In genomic region chr11:76693791-76694190, GRCh38 we compare ENCODE assay signal across 30 cellular contexts. TPM values are rescaled to one million over a fixed set of nuclear protein-coding genes. Genes with fewer than 3 reads are reported as not detected.
"Had no signal": no experiment of that assay in that cellular context is flagged by ENCODE, and none has a peak within 500 bp of the region (broad histone marks: within the 10 kb centered on the region; RNA-seq: fewer than 3 reads in every experiment).

No MANE protein-coding gene starts in this region.

- H3K4me3 Mint-ChIP-seq: natural killer cell; nephron; neural progenitor cell; stimulated activated memory B cell treated with anti-CD40 and anti-IgM and Interleukin-4, amounts not matched to agents 10 μg/mL and 1 μg/mL and 100 μg/mL, for 72 hours; type B pancreatic cell had no signal

- H3K9ac ChIP-seq: neural progenitor cell, parathyroid adenoma had no signal

- H3K36me3 ChIP-seq: neural progenitor cell, ovary, right lobe of liver, sigmoid colon, spleen, stomach, thoracic aorta, thyroid gland, transverse colon, upper lobe of right lung, uterus had no signal

- H3K4me3 ChIP-seq: neural progenitor cell, ovary, psoas muscle, right lobe of liver, sigmoid colon, spleen, stomach, thoracic aorta, thyroid gland, transverse colon, upper lobe of right lung, uterus had no signal

- H2AFZ ChIP-seq: neural progenitor cell, parathyroid adenoma had no signal

- H3K27me3 ChIP-seq: neural progenitor cell, ovary, right lobe of liver, sigmoid colon, spleen, stomach, thyroid gland, transverse colon, upper lobe of right lung, uterus had no signal

- DNase-seq: naive thymus-derived CD4-positive, alpha-beta T cell; natural killer cell; occipital lobe; ovary; psoas muscle; right cardiac atrium; right lobe of liver; sigmoid colon; small intestine; spleen; stimulated activated CD4-positive, alpha-beta T cell treated with anti-CD3 and anti-CD28 coated beads, Interleukin-12 subunit alpha, Interleukin-12 subunit beta, amount 100 ng/mL, for 4 hours; stimulated activated CD4-positive, alpha-beta T cell treated with anti-CD3 and anti-CD28 coated beads, Interleukin-1b, Interleukin-23, amount 100 ng/mL, for 48 hours; stimulated activated CD4-positive, alpha-beta T cell treated with anti-CD3 and anti-CD28 coated beads, Interleukin-4, amount 100 ng/mL, for 1 hour; stimulated activated CD4-positive, alpha-beta T cell treated with anti-CD3 and anti-CD28 coated beads, Interleukin-4, amount 100 ng/mL, for 4 hours; stimulated activated CD8-positive, alpha-beta memory T cell treated with anti-CD3 and anti-CD28 coated beads, Interleukin-4, amount 100 ng/mL, for 48 hours; stimulated activated naive CD4-positive, alpha-beta T cell; stimulated activated naive CD8-positive, alpha-beta T cell treated with anti-CD3 and anti-CD28 coated beads, Interleukin-15, Interleukin-2, amounts not matched to agents 100 U/mL and 50 U/mL, for 24 hours; stomach; thyroid gland; transverse colon; upper lobe of right lung; uterus had no signal

- H3K27ac Mint-ChIP-seq: naive thymus-derived CD4-positive, alpha-beta T cell; natural killer cell; nephron; progenitor cell of endocrine pancreas; stimulated activated memory B cell treated with anti-CD40 and anti-IgM and Interleukin-4, amounts not matched to agents 10 μg/mL and 1 μg/mL and 100 μg/mL, for 72 hours; type B pancreatic cell had no signal

- H3K4me1 ChIP-seq: parathyroid adenoma, psoas muscle, right lobe of liver, sigmoid colon, spleen, stomach, thyroid gland, transverse colon, uterus had no signal

- H3K9me3 ChIP-seq: ovary, psoas muscle, right lobe of liver, sigmoid colon, spleen, stomach, thoracic aorta, thyroid gland, transverse colon, upper lobe of right lung, uterus had no signal

- H3K79me2 ChIP-seq: parathyroid adenoma had no signal

- H3K9me3 Mint-ChIP-seq: naive thymus-derived CD4-positive, alpha-beta T cell; natural killer cell; nephron; neural progenitor cell; stimulated activated memory B cell treated with anti-CD40 and anti-IgM and Interleukin-4, amounts not matched to agents 10 μg/mL and 1 μg/mL and 100 μg/mL, for 72 hours; type B pancreatic cell had no signal

- ATAC-seq: naive thymus-derived CD4-positive, alpha-beta T cell; natural killer cell; psoas muscle; right cardiac atrium; right lobe of liver; stimulated activated memory B cell treated with anti-CD40 and anti-IgM and Interleukin-4, amounts not matched to agents 10 μg/mL and 1 μg/mL and 100 μg/mL, for 72 hours; stimulated activated naive CD8-positive, alpha-beta T cell treated with anti-CD3 and anti-CD28 coated beads, Interleukin-15, Interleukin-2, amounts not matched to agents 100 U/mL and 50 U/mL, for 24 hours; upper lobe of right lung had no signal

- FAIRE-seq: small intestine had no signal

- H3K4me2 ChIP-seq: neural progenitor cell had no signal

- H3K27ac ChIP-seq: neural progenitor cell, ovary, parathyroid adenoma, psoas muscle, right lobe of liver, sigmoid colon, spleen, stomach, thoracic aorta, thyroid gland, transverse colon, upper lobe of right lung, uterus had no signal

RNA-seq across cellular contexts. Expression of gene LRRC32, which starts 23.2 kb away (rescaled TPM):
- polyA plus RNA-seq: naive thymus-derived CD4-positive, alpha-beta T cell; neural cell had no signal
